Comparison of ENCODE assay signal across 25 cellular contexts in the genomic region with DNA sequence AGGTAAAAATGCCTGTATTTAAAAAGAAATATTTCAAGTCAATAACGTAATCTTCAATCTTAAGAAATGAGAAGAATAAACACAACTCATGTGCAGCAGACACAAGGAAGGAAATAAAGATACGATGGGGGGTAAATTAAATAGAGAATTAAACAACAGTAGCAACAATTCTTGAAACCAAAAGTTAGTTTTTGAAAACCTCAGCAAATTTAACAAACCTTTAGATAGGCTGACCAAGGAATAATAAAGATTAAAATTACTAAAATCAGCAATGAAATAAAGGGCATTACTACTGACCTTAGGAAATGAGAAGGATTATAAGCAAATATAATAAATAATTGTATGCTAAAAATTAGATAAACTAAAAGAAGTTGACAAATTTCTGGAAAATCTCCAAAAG.
DNase-seq lines count a peak whose midpoint lies in the region; ATAC-seq, FAIRE-seq and TF ChIP-seq lines count a peak whose summit lies in the region.
"Had no signal": no experiment of that assay in that cellular context is flagged by ENCODE, and none has a peak within 500 bp of the region (broad histone marks: within the 10 kb centered on the region; RNA-seq: fewer than 3 reads in every experiment).

No MANE protein-coding gene starts in this region.

- no peak overlapping the region for H2BK120ac ChIP-seq in IMR-90 (ENCODE audit: low read depth, low read length)

- ATAC-seq in HepG2 (no peak), right lobe of liver (no peak), IMR-90 (ENCODE audit: low read depth) (no peak), HG02840 (IDR thresholded peaks at IDR 0.05; ENCODE audit: low FRiP score, unreplicated experiment) (no peak)
- ATAC-seq: GM12878 had no signal

- H3K9me3 ChIP-seq in HepG2 (ENCODE audit: low read length) (no peaks in the 10 kb centered on the region), right lobe of liver (no peaks in the 10 kb centered on the region), IMR-90 (ENCODE audit: control insufficient read depth, insufficient read depth, low read length) (peaks cover 3% of the 10 kb centered on the region)
- H3K9me3 ChIP-seq: BE2C had no signal

- CTCF ChIA-PET in HepG2 (lab: Yijun Ruan, JAX; ENCODE audit: low intra/inter-chr PET ratio, low total read pairs) = no interaction called here
- CTCF ChIA-PET in IMR-90 (lab: Yijun Ruan, JAX) = no interaction called here

- DNase-seq in HepG2 (ENCODE audit: low spot score) (no peak), right lobe of liver (no peak), IMR-90 (no peak)
- DNase-seq in activated CD4-positive, alpha-beta T cell treated with anti-CD3 and anti-CD28 coated beads, Interleukin-2, amount 50 U/mL, for 1 hour = no peak
- DNase-seq: ACHN; BE2C; C1 segment of cervical spinal cord; CD4-positive, alpha-beta memory T cell; CD4-positive, CD25-positive, alpha-beta regulatory T cell; CD8-positive, alpha-beta memory T cell; COR-L47; DMS 273 treated with DMSO at 0.1 percent for 48 hours; DMS153; DMS53; DMS79; DND-41; EL; GDM1 had no signal

- H3K4me1 ChIP-seq in HepG2 (ENCODE audit: insufficient read depth, low read length) = peaks cover 11% of the 10 kb centered on the region; the same call in 1 of the 2 replicates
- no peaks in the 10 kb centered on the region for H3K4me1 ChIP-seq in right lobe of liver
- no peaks in the 10 kb centered on the region for H3K4me1 ChIP-seq in IMR-90 (ENCODE audit: control insufficient read depth, insufficient read depth, low read length)
- H3K4me1 ChIP-seq: BE2C, BLaER1 had no signal

- no peaks in the 10 kb centered on the region for H3K9me1 ChIP-seq in IMR-90 (ENCODE audit: insufficient read depth, low read length)

- no peak overlapping the region for H2AK5ac ChIP-seq in IMR-90 (ENCODE audit: low read depth, low read length)

- no peak overlapping the region for H3K27ac ChIP-seq in HepG2 (ENCODE audit: extremely low read length, insufficient read depth, low read length)
- H3K27ac ChIP-seq in right lobe of liver = no peak overlapping the region
- H3K27ac ChIP-seq in IMR-90 (ENCODE audit: insufficient read depth, low read length) = no peak overlapping the region
- H3K27ac ChIP-seq: 22Rv1, BLaER1 had no signal

- 77% methylated on average over 2 of the region's 2 CpGs for WGBS in HepG2 (ENCODE audit: low lambda C conversion rate)
- 75% methylated on average over 2 of the region's 2 CpGs for WGBS in right lobe of liver (ENCODE audit: insufficient coverage, low coverage, low lambda C conversion rate, missing lambda C conversion rate)
- WGBS in IMR-90 (ENCODE audit: extremely low coverage in 2 of 2, insufficient read length in 1 of 2), 2 experiments = no CpG with 5 or more reads among the region's 2 CpGs

- H2AFZ ChIP-seq in HepG2 (ENCODE audit: low read length) (no peak overlapping the region), IMR-90 (replicated peaks; ENCODE audit: low read length, poor library complexity) (no peak overlapping the region)

- H4K20me1 ChIP-seq in HepG2 (ENCODE audit: insufficient read depth, low read length) = no peaks in the 10 kb centered on the region
- no peaks in the 10 kb centered on the region for H4K20me1 ChIP-seq in IMR-90 (ENCODE audit: insufficient read depth, low read length)
- H4K20me1 ChIP-seq: BLaER1 had no signal

- H3K4ac ChIP-seq in IMR-90 (ENCODE audit: low read depth, low read length) = no peak overlapping the region

- intact Hi-C loops in HepG2 (cut with micrococcal nuclease; ENCODE audit: unreplicated experiment) (no loop called here), right lobe of liver (cut with DNase I) (no loop called here), IMR-90 (cut with micrococcal nuclease) (no loop called here)

- H3K9ac ChIP-seq in HepG2 (ENCODE audit: insufficient read depth, low read depth, low read length) (no peak overlapping the region), IMR-90 (ENCODE audit: low read depth, low read length) (no peak overlapping the region)
- H3K9ac ChIP-seq: BLaER1 had no signal

- H2BK20ac ChIP-seq in IMR-90 (ENCODE audit: low read depth, low read length) = no peak overlapping the region

- H3K23ac ChIP-seq in IMR-90 (ENCODE audit: low read depth, low read length) = no peak overlapping the region

- POLR2A ChIA-PET in HepG2 (lab: Yijun Ruan, JAX) = no interaction called here
- POLR2A ChIA-PET in IMR-90 (lab: Charles Lee; ENCODE audit: unreplicated experiment) = no interaction called here

- H3K4me3 ChIP-seq in HepG2 (replicated peaks in 1 of 3; ENCODE audit: insufficient read depth in 1 of 3, low read depth in 2 of 3, low read length in 3 of 3) (no peak overlapping the region), right lobe of liver (no peak overlapping the region), IMR-90 (ENCODE audit: insufficient read depth, low read depth, low read length) (no peak overlapping the region)
- H3K4me3 ChIP-seq: BLaER1, GM12878 had no signal

- no peak overlapping the region for H3K18ac ChIP-seq in IMR-90 (ENCODE audit: low read depth, low read length)

- in situ Hi-C loops in HepG2 (cut with HindIII; ENCODE audit: extremely low pct_ligation_motif_present, low pct_unique_long_range_greater_than_20kb) = no loop called here
- in situ Hi-C loops in IMR-90 (cut with MboI; ENCODE audit: low sequenced_read_pairs) = no loop called here

- no peak overlapping the region for H2AK9ac ChIP-seq in IMR-90 (replicated peaks; ENCODE audit: low read depth, low read length, poor library complexity)

- H3K14ac ChIP-seq in IMR-90 (replicated peaks; ENCODE audit: low read depth, low read length) = no peak overlapping the region

- FAIRE-seq in HepG2 (lab: Jason Lieb, UNC) = no peak
- peak; percentile 56 for FAIRE-seq in islet of Langerhans (lab: Jason Lieb, UNC)
- FAIRE-seq: GM12878, GM12892, GM18507 had no signal

- no peak for TF ChIP-seq RAD21 in HepG2 (CRISPR knock-in tag; IDR thresholded peaks at IDR 0.05)
- TF ChIP-seq RAD21 in IMR-90 (IDR thresholded peaks at IDR 0.05; ENCODE audit: low read length) = no peak

- dilution Hi-C loops in IMR-90 (cut with HindIII; ENCODE audit: low sequenced_read_pairs, unreplicated experiment) = no loop called here

- H3K27me3 ChIP-seq in HepG2 (ENCODE audit: control insufficient read depth in 1 of 2, insufficient read depth in 2 of 2, low read length in 2 of 2) (peaks cover 2 to 23% of the 10 kb centered on the region in 2 experiments; a peak in 3 of 5 replicates), right lobe of liver (no peaks in the 10 kb centered on the region), IMR-90 (ENCODE audit: control insufficient read depth, insufficient read depth, low read length) (peaks cover 41% of the 10 kb centered on the region)
- H3K27me3 ChIP-seq: BE2C, BLaER1 had no signal

- TF ChIP-seq EP300 in HepG2 (IDR thresholded peaks at IDR 0.05; ENCODE audit: low read depth in 2 of 2, low read length in 2 of 2) (no peak), HepG2 (CRISPR knock-in tag; IDR thresholded peaks at IDR 0.05; ENCODE audit: borderline replicate concordance) (no peak)

- no peak overlapping the region for H3K4me2 ChIP-seq in HepG2 (ENCODE audit: low read depth, low read length)
- no peak overlapping the region for H3K4me2 ChIP-seq in IMR-90 (ENCODE audit: low read depth, low read length)
- H3K4me2 ChIP-seq: BLaER1 had no signal

- H3K36me3 ChIP-seq in HepG2 (replicated peaks in 1 of 2; ENCODE audit: control insufficient read depth in 1 of 2, insufficient read depth in 2 of 2, low read length in 2 of 2) (no peaks in the 10 kb centered on the region), right lobe of liver (no peaks in the 10 kb centered on the region), IMR-90 (ENCODE audit: control insufficient read depth, insufficient read depth, low read length) (no peaks in the 10 kb centered on the region)
- H3K36me3 ChIP-seq: BE2C, BLaER1 had no signal

- H3K56ac ChIP-seq in IMR-90 (ENCODE audit: extremely low read depth, insufficient read depth, low read length) = no peak overlapping the region

- no peak overlapping the region for H2BK15ac ChIP-seq in IMR-90 (ENCODE audit: low read depth, low read length)

- no peak for TF ChIP-seq CTCF in HepG2 (CRISPR knock-in tag; IDR thresholded peaks at IDR 0.05)
- no peak for TF ChIP-seq CTCF in right lobe of liver (IDR thresholded peaks at IDR 0.05)
- no peak for TF ChIP-seq CTCF in IMR-90 (conservative IDR thresholded peaks at IDR 0.05; ENCODE audit: low read depth, low read length)

- H3K79me1 ChIP-seq in IMR-90 (ENCODE audit: low read depth in 1 of 2, low read length in 2 of 2) = no peaks in the 10 kb centered on the region

- no peak overlapping the region for H4K5ac ChIP-seq in IMR-90 (ENCODE audit: low read depth, low read length)

- H3K79me2 ChIP-seq in HepG2 (ENCODE audit: insufficient read depth, low read length) = no peaks in the 10 kb centered on the region

- BruUV-seq in HepG2 (replicated peaks; lab: Mats Ljungman, UMichigan) = no TSS peak
- BruUV-seq in IMR-90 (replicated peaks; lab: Mats Ljungman, UMichigan) = no TSS peak

- no peak overlapping the region for H4K8ac ChIP-seq in IMR-90 (ENCODE audit: low read depth in 2 of 2, low read length in 2 of 2)

- H2BK5ac ChIP-seq in IMR-90 (ENCODE audit: low read depth, low read length, poor library complexity, severe bottlenecking) = no peak overlapping the region

- TF ChIP-seq POLR2A in HepG2 (IDR thresholded peaks at IDR 0.05; ENCODE audit: insufficient read depth in 1 of 2, low read depth in 2 of 2, low read length in 2 of 2) (no peak), right lobe of liver (IDR thresholded peaks at IDR 0.05) (no peak), IMR-90 (IDR thresholded peaks at IDR 0.05; ENCODE audit: low read depth, low read length) (no peak)

- H4K91ac ChIP-seq in IMR-90 (ENCODE audit: insufficient read depth, low read depth, low read length) = no peak overlapping the region

TF ChIP-seq in HepG2, 621 proteins besides CTCF, POLR2A, EP300 and RAD21 (continues in another document):
- TF ChIP-seq RXRA (CRISPR knock-in tag; IDR thresholded peaks at IDR 0.05) = no peak
- TF ChIP-seq MEIS2 (CRISPR knock-in tag; IDR thresholded peaks at IDR 0.05) = no peak
- no peak for TF ChIP-seq ZNF883 (CRISPR knock-in tag; IDR thresholded peaks at IDR 0.05; ENCODE audit: not compliant biosample characterization)

TF ChIP-seq in IMR-90, 13 proteins besides CTCF, POLR2A, EP300 and RAD21:
- TF ChIP-seq MXI1 (IDR thresholded peaks at IDR 0.05; ENCODE audit: borderline replicate concordance, low read depth, low read length) = no peak
- TF ChIP-seq MAFK (IDR thresholded peaks at IDR 0.05; ENCODE audit: low read depth, low read length) = peak; percentile 63
